In genomic region chr18:50306944-50307343, GRCh38 we compare ENCODE assay signal across 8 cellular contexts. TPM values are rescaled to one million over a fixed set of nuclear protein-coding genes. Genes with fewer than 3 reads are reported as not detected.
A peak's percentile ranks its signal among the peaks of the same experiment; 100 is the strongest.
DNase-seq lines count a peak whose midpoint lies in the region; TF ChIP-seq lines count a peak whose summit lies in the region.

No MANE protein-coding gene starts in this region.

- 18 to 42% methylated on average over 8 of the region's 8 CpGs for WGBS in testis, 2 donors

- H3K9me3 ChIP-seq in iPS-18c (ENCODE audit: control insufficient read depth, insufficient read depth, low read length) = no peaks in the 10 kb centered on the region
- H3K9me3 ChIP-seq in testis = no peaks in the 10 kb centered on the region

- DNase-seq in activated naive CD4-positive, alpha-beta T cell treated with anti-CD3 and anti-CD28 coated beads for 36 hours = no peak
- DNase-seq in activated naive CD4-positive, alpha-beta T cell treated with anti-CD3 and anti-CD28 coated beads, Interleukin-2, amount 50 U/mL, for 16 hours = no peak
- DNase-seq in activated T-helper 1 cell treated with anti-CD3 and anti-CD28 coated beads, Interleukin-12 subunit alpha, Interleukin-12 subunit beta, Interleukin-2, Interleukin-4 antibody, amounts not matched to agents 30 ng/mL and 10 ng/mL and 1 ng/mL, durations not matched to agents 14 hours and 24 hours and 36 hours (ENCODE audit: low spot score) = no peak
- DNase-seq in testis (no peak), islet precursor cell (no peak), GM10266 (ENCODE audit: extremely low spot score) (no peak)
- DNase-seq in activated CD4-positive, CD25-positive, alpha-beta regulatory T cell treated with anti-CD3 and anti-CD28 coated beads, Interleukin-2, amount 50 U/mL, for 72 hours = no peak

- no peak for TF ChIP-seq POLR2A in testis (IDR thresholded peaks at IDR 0.05)

- peaks cover 10% of the 10 kb centered on the region for H3K4me1 Mint-ChIP-seq in activated naive CD4-positive, alpha-beta T cell treated with anti-CD3 and anti-CD28 coated beads for 36 hours (ENCODE audit: low read depth)
- peaks cover 18% of the 10 kb centered on the region for H3K4me1 Mint-ChIP-seq in activated T-helper 1 cell treated with anti-CD3 and anti-CD28 coated beads, Interleukin-12 subunit alpha, Interleukin-12 subunit beta, Interleukin-2, Interleukin-4 antibody, amounts not matched to agents 30 ng/mL and 10 ng/mL and 1 ng/mL, durations not matched to agents 14 hours and 24 hours and 36 hours (ENCODE audit: low read depth)

- peaks cover 11% of the 10 kb centered on the region for H3K27me3 Mint-ChIP-seq in activated naive CD4-positive, alpha-beta T cell treated with anti-CD3 and anti-CD28 coated beads for 36 hours (ENCODE audit: low read depth)
- peaks cover 27% of the 10 kb centered on the region for H3K27me3 Mint-ChIP-seq in activated T-helper 1 cell treated with anti-CD3 and anti-CD28 coated beads, Interleukin-12 subunit alpha, Interleukin-12 subunit beta, Interleukin-2, Interleukin-4 antibody, amounts not matched to agents 30 ng/mL and 10 ng/mL and 1 ng/mL, durations not matched to agents 14 hours and 24 hours and 36 hours (ENCODE audit: insufficient read depth)

- no peak overlapping the region for H3K27ac Mint-ChIP-seq in activated naive CD4-positive, alpha-beta T cell treated with anti-CD3 and anti-CD28 coated beads for 36 hours
- H3K27ac Mint-ChIP-seq in activated T-helper 1 cell treated with anti-CD3 and anti-CD28 coated beads, Interleukin-12 subunit alpha, Interleukin-12 subunit beta, Interleukin-2, Interleukin-4 antibody, amounts not matched to agents 30 ng/mL and 10 ng/mL and 1 ng/mL, durations not matched to agents 14 hours and 24 hours and 36 hours = no peak overlapping the region

- peak overlapping the region; percentile 85 for H3K4me3 Mint-ChIP-seq in activated naive CD4-positive, alpha-beta T cell treated with anti-CD3 and anti-CD28 coated beads for 36 hours
- H3K4me3 Mint-ChIP-seq in activated T-helper 1 cell treated with anti-CD3 and anti-CD28 coated beads, Interleukin-12 subunit alpha, Interleukin-12 subunit beta, Interleukin-2, Interleukin-4 antibody, amounts not matched to agents 30 ng/mL and 10 ng/mL and 1 ng/mL, durations not matched to agents 14 hours and 24 hours and 36 hours = peak overlapping the region; percentile 90

- intact Hi-C loops in activated naive CD4-positive, alpha-beta T cell treated with anti-CD3 and anti-CD28 coated beads for 36 hours (cut with micrococcal nuclease) = loop anchor here (1.0 to 5.0 kb wide), 5 partner anchors 9 to 67 kb away; partner anchors contain the start of genes CXXC1 and MBD1
- intact Hi-C loops in activated T-helper 1 cell treated with anti-CD3 and anti-CD28 coated beads, Interleukin-12 subunit alpha, Interleukin-12 subunit beta, Interleukin-2, Interleukin-4 antibody, amounts not matched to agents 30 ng/mL and 10 ng/mL and 1 ng/mL, durations not matched to agents 14 hours and 24 hours and 36 hours (cut with micrococcal nuclease) = loop anchor here (1.0 to 5.0 kb wide), 7 partner anchors 9 to 495 kb away; partner anchors contain the start of genes ACAA2, CFAP53, CXXC1 and MBD1
- intact Hi-C loops in testis (cut with DNase I; ENCODE audit: low total_unique reads) = no loop called here

- H3K27me3 ChIP-seq in testis = no peaks in the 10 kb centered on the region

- H3K9me3 Mint-ChIP-seq in activated naive CD4-positive, alpha-beta T cell treated with anti-CD3 and anti-CD28 coated beads for 36 hours = peaks cover 3% of the 10 kb centered on the region
- H3K9me3 Mint-ChIP-seq in activated T-helper 1 cell treated with anti-CD3 and anti-CD28 coated beads, Interleukin-12 subunit alpha, Interleukin-12 subunit beta, Interleukin-2, Interleukin-4 antibody, amounts not matched to agents 30 ng/mL and 10 ng/mL and 1 ng/mL, durations not matched to agents 14 hours and 24 hours and 36 hours = peaks cover 11% of the 10 kb centered on the region

- H3K4me1 ChIP-seq in testis = peaks cover 6% of the 10 kb centered on the region

- H3K27ac ChIP-seq in testis = no peak overlapping the region

- CTCF ChIA-PET in activated naive CD4-positive, alpha-beta T cell treated with anti-CD3 and anti-CD28 coated beads for 36 hours (lab: Charles Lee) = interaction anchor here (1.1 kb wide), 1 partner anchor 50 kb away, joined by 4 read pairs; no protein-coding TSS in a partner anchor

- H3K36me3 ChIP-seq in testis (ENCODE audit: low read depth, missing control alignments) = no peaks in the 10 kb centered on the region

- H3K36me3 Mint-ChIP-seq in activated naive CD4-positive, alpha-beta T cell treated with anti-CD3 and anti-CD28 coated beads for 36 hours (ENCODE audit: low read depth) = no peaks in the 10 kb centered on the region
- H3K36me3 Mint-ChIP-seq in activated T-helper 1 cell treated with anti-CD3 and anti-CD28 coated beads, Interleukin-12 subunit alpha, Interleukin-12 subunit beta, Interleukin-2, Interleukin-4 antibody, amounts not matched to agents 30 ng/mL and 10 ng/mL and 1 ng/mL, durations not matched to agents 14 hours and 24 hours and 36 hours (ENCODE audit: low read depth) = peaks cover 2% of the 10 kb centered on the region

- TF ChIP-seq CTCF in testis (IDR thresholded peaks at IDR 0.05) = no peak
- no peak for TF ChIP-seq CTCF in GM10266 (IDR thresholded peaks at IDR 0.05; ENCODE audit: control insufficient read depth, insufficient read depth, low read depth, missing control alignments)

- H3K4me3 ChIP-seq in iPS-18c (ENCODE audit: insufficient read depth, low read depth, low read length) (peak overlapping the region; percentile 55; the same call in 1 of the 2 replicates), testis (peak overlapping the region; percentile 38 to 60)

RNA-seq across cellular contexts. Expression of gene CXXC1, which starts 19.5 kb away (rescaled TPM):
- total RNA-seq in activated naive CD4-positive, alpha-beta T cell treated with anti-CD3 and anti-CD28 coated beads for 36 hours = 10 to 100 TPM; 71.5 to 75.3 TPM
- total RNA-seq in activated T-helper 1 cell treated with anti-CD3 and anti-CD28 coated beads, Interleukin-12 subunit alpha, Interleukin-12 subunit beta, Interleukin-2, Interleukin-4 antibody, amounts not matched to agents 30 ng/mL and 10 ng/mL and 1 ng/mL, durations not matched to agents 14 hours and 24 hours and 36 hours = 114 and 117 TPM in 2 replicates
- 100 to 1,000 TPM; 109 to 137 TPM for total RNA-seq in testis
- polyA plus RNA-seq in testis (ENCODE audit: insufficient read depth, low read depth, low replicate concordance) = 73.4 TPM

RNA-seq across cellular contexts. Expression of gene MBD1, which starts 25.6 kb away (rescaled TPM):
- 10 to 100 TPM; 66.4 to 69.0 TPM for total RNA-seq in activated naive CD4-positive, alpha-beta T cell treated with anti-CD3 and anti-CD28 coated beads for 36 hours
- 94.8 and 95.2 TPM in 2 replicates for total RNA-seq in activated T-helper 1 cell treated with anti-CD3 and anti-CD28 coated beads, Interleukin-12 subunit alpha, Interleukin-12 subunit beta, Interleukin-2, Interleukin-4 antibody, amounts not matched to agents 30 ng/mL and 10 ng/mL and 1 ng/mL, durations not matched to agents 14 hours and 24 hours and 36 hours
- total RNA-seq in testis = 100 to 1,000 TPM; 181 to 200 TPM
- polyA plus RNA-seq in testis (ENCODE audit: insufficient read depth, low read depth, low replicate concordance) = 225 TPM

RNA-seq across cellular contexts. Expression of gene CFAP53, which starts 40.6 kb away (rescaled TPM):
- under 1 TPM; 0.40 to 0.43 TPM for total RNA-seq in activated naive CD4-positive, alpha-beta T cell treated with anti-CD3 and anti-CD28 coated beads for 36 hours
- 0.31 and 0.34 TPM in 2 replicates for total RNA-seq in activated T-helper 1 cell treated with anti-CD3 and anti-CD28 coated beads, Interleukin-12 subunit alpha, Interleukin-12 subunit beta, Interleukin-2, Interleukin-4 antibody, amounts not matched to agents 30 ng/mL and 10 ng/mL and 1 ng/mL, durations not matched to agents 14 hours and 24 hours and 36 hours
- 10 to 100 TPM; 22.7 to 48.6 TPM for total RNA-seq in testis
- polyA plus RNA-seq in testis (ENCODE audit: insufficient read depth, low read depth, low replicate concordance) = 72.8 TPM

Comparison
In these comparisons a context has a peak if more than half of its experiments do, and no peak if none do; other contexts are left out.
1. RNA of gene CFAP53, which starts 40.6 kb away (total RNA-seq): 22.7 to 48.6 TPM in testis; 0.40 to 0.43 TPM in activated naive CD4-positive, alpha-beta T cell treated with anti-CD3 and anti-CD28 coated beads for 36 hours and 0.31 to 0.34 TPM in activated T-helper 1 cell treated with anti-CD3 and anti-CD28 coated beads, Interleukin-12 subunit alpha, Interleukin-12 subunit beta, Interleukin-2, Interleukin-4 antibody, amounts not matched to agents 30 ng/mL and 10 ng/mL and 1 ng/mL, durations not matched to agents 14 hours and 24 hours and 36 hours; every median in the first group is over 10 times any median in the second.